ENCODE assay signal across 1 cellular context in genomic region chr2:47898089-47898731, GRCh38.
TF ChIP-seq lines count a peak whose summit lies in the region.

No MANE protein-coding gene starts in this region.

TF ChIP-seq in WTC11, 78 proteins besides CTCF, POLR2A, EP300 and RAD21 (continued from another document):
- TF ChIP-seq, protein P1, sequence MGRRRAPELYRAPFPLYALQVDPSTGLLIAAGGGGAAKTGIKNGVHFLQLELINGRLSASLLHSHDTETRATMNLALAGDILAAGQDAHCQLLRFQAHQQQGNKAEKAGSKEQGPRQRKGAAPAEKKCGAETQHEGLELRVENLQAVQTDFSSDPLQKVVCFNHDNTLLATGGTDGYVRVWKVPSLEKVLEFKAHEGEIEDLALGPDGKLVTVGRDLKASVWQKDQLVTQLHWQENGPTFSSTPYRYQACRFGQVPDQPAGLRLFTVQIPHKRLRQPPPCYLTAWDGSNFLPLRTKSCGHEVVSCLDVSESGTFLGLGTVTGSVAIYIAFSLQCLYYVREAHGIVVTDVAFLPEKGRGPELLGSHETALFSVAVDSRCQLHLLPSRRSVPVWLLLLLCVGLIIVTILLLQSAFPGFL (CRISPR knock-in tag; IDR thresholded peaks at IDR 0.05; ENCODE audit: borderline replicate concordance) = no peak
- TF ChIP-seq JUN (CRISPR knock-in tag; IDR thresholded peaks at IDR 0.05) (no peak), USF1 (CRISPR knock-in tag; IDR thresholded peaks at IDR 0.05) (no peak), NFATC4 (CRISPR knock-in tag; IDR thresholded peaks at IDR 0.05) (no peak), CBFB (CRISPR knock-in tag; IDR thresholded peaks at IDR 0.05; ENCODE audit: low read depth) (no peak), ZNF532 (CRISPR knock-in tag; IDR thresholded peaks at IDR 0.05; ENCODE audit: borderline replicate concordance) (no peak), ZBTB43 (CRISPR knock-in tag; IDR thresholded peaks at IDR 0.05) (no peak), HMGXB4 (CRISPR knock-in tag; IDR thresholded peaks at IDR 0.05) (no peak)
